ENCODE assay signal across 8 cellular contexts in the genomic region with DNA sequence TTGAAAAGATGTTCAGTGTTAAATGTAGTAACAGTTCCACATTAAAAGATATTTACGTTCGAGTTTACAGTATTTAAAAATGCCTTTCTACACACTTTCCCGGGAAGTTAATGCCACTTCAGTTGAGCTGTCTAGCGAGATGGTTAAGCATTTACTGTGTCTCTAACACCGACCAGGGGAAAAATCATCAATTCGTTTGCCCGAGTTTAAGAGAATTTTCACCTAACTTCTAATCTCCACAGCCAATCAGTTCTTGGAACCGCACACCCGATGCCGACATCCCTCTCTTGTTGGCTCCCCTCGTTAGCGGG. TPM values are rescaled to one million over a fixed set of nuclear protein-coding genes. Genes with fewer than 3 reads are reported as not detected.
DNase-seq lines count a peak whose midpoint lies in the region; ATAC-seq and TF ChIP-seq lines count a peak whose summit lies in the region.

No MANE protein-coding gene starts in this region.

- DNase-seq in fibroblast of villous mesenchyme (ENCODE audit: low read depth) (no peak), AML-193 (lab: John Stamatoyannopoulos, UW) (no peak), amygdala (lab: John Stamatoyannopoulos, UW) (no peak), AG20443 (ENCODE audit: low spot score) (no peak)

- H3K4me3 ChIP-seq in SU-DHL-6 (ENCODE audit: insufficient read depth, low read length, poor library complexity, severe bottlenecking), result peak overlapping the region; percentile 71
- peak overlapping the region; percentile 95 for H3K4me3 ChIP-seq in fibroblast of villous mesenchyme (ENCODE audit: low read depth, low read length)
- H3K4me3 ChIP-seq in skeletal muscle satellite cell (ENCODE audit: low read length), result peak overlapping the region; percentile 86

- H3F3A ChIP-seq in SU-DHL-6 (ENCODE audit: insufficient read depth), result peaks cover 30% of the 10 kb centered on the region

- H3K9me2 ChIP-seq in SU-DHL-6 (replicated peaks; ENCODE audit: insufficient read depth, low read length), result no peaks in the 10 kb centered on the region

- H3K4me2 ChIP-seq in SU-DHL-6 (ENCODE audit: low read depth, low read length, poor library complexity, severe bottlenecking) (peak overlapping the region; percentile 86), skeletal muscle satellite cell (ENCODE audit: low read length) (peak overlapping the region; percentile 87)

- H3K4me1 ChIP-seq in skeletal muscle satellite cell (ENCODE audit: control insufficient read depth, insufficient read depth, low read length), result peaks cover 21% of the 10 kb centered on the region

- ATAC-seq in GM21390 (IDR thresholded peaks at IDR 0.05; ENCODE audit: unreplicated experiment) (peak; percentile 1), GM21423 (IDR thresholded peaks at IDR 0.05; ENCODE audit: unreplicated experiment) (no peak)

- peaks cover 67% of the 10 kb centered on the region for H3K79me2 ChIP-seq in SU-DHL-6 (ENCODE audit: insufficient read depth, low read length)

- peak overlapping the region; percentile 39 for H2AFZ ChIP-seq in SU-DHL-6 (ENCODE audit: low read depth, low read length, severe bottlenecking)

- H3K9ac ChIP-seq in SU-DHL-6 (ENCODE audit: low read length) (peak overlapping the region; percentile 85), skeletal muscle satellite cell (ENCODE audit: low read depth, low read length) (peak overlapping the region; percentile 98)

- H3K27ac ChIP-seq in SU-DHL-6 (ENCODE audit: low read depth, low read length), result peak overlapping the region; percentile 78

- peaks cover 35% of the 10 kb centered on the region for H4K20me1 ChIP-seq in SU-DHL-6 (ENCODE audit: low read depth, low read length)

- H3K27me3 ChIP-seq in SU-DHL-6 (ENCODE audit: low read length), result no peaks in the 10 kb centered on the region
- no peaks in the 10 kb centered on the region for H3K27me3 ChIP-seq in skeletal muscle satellite cell (ENCODE audit: control insufficient read depth, insufficient read depth, low read length)

- H3K36me3 ChIP-seq in SU-DHL-6 (ENCODE audit: low read length), result peaks cover 13% of the 10 kb centered on the region; the same call in 1 of the 2 replicates
- no peaks in the 10 kb centered on the region for H3K36me3 ChIP-seq in skeletal muscle satellite cell (ENCODE audit: insufficient read depth, low read length)

- H3K9me3 ChIP-seq in SU-DHL-6 (ENCODE audit: insufficient read depth, low read length) (no peaks in the 10 kb centered on the region), skeletal muscle satellite cell (replicated peaks; ENCODE audit: low read length) (no peaks in the 10 kb centered on the region)

- TF ChIP-seq CTCF in SU-DHL-6 (IDR thresholded peaks at IDR 0.05; ENCODE audit: insufficient read depth, low read length, poor library complexity, severe bottlenecking) (no peak), fibroblast of villous mesenchyme (IDR thresholded peaks at IDR 0.05; ENCODE audit: insufficient read depth, low read depth, low read length) (no peak)

RNA-seq across cellular contexts. Expression of gene FAM217A, which starts 58.2 kb away (rescaled TPM):
- not detected in 2 replicates for total RNA-seq in fibroblast of villous mesenchyme
- total RNA-seq in skeletal muscle satellite cell (2012; rRNA removed), result not detected in 2 replicates
